15 cellular contexts compared by ENCODE assay signal in the genomic region with DNA sequence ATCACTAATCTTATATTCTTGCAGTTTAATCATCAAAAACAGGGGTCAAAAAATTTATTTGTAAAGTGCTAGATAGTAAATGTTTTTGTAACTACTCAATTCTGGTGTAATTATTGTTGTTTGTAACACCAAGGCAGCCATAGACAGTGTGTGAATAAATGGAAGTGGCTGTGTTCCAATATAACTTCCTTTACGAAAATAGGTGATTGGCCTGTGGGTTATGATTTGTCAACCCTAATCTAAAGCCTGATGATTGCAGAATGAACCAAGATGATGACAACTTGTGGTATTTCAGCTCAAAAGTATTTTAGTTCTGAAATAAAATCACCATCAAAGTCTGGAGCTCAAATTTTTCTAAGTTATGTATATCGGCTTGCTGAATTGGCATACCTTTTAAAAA. TPM values are rescaled to one million over a fixed set of nuclear protein-coding genes. Genes with fewer than 3 reads are reported as not detected.
A peak's percentile ranks its signal among the peaks of the same experiment; 100 is the strongest.
DNase-seq lines count a peak whose midpoint lies in the region; ATAC-seq, FAIRE-seq and TF ChIP-seq lines count a peak whose summit lies in the region.
"Had no signal": no experiment of that assay in that cellular context is flagged by ENCODE, and none has a peak within 500 bp of the region (broad histone marks: within the 10 kb centered on the region; RNA-seq: fewer than 3 reads in every experiment).

No MANE protein-coding gene starts in this region.

- no peaks in the 10 kb centered on the region for H3K36me3 ChIP-seq in brain microvascular endothelial cell (replicated peaks)
- H3K36me3 ChIP-seq: BLaER1 treated with 17β-estradiol and CSF1 and Interleukin-3, amounts not matched to agents 10 nM and 100 nM had no signal

- H3K4me3 ChIP-seq in brain microvascular endothelial cell (ENCODE audit: low read depth, low read length) = no peak overlapping the region
- H3K4me3 ChIP-seq: BLaER1 treated with 17β-estradiol and CSF1 and Interleukin-3, amounts not matched to agents 10 nM and 100 nM had no signal

- no peak for TF ChIP-seq CTCF in brain microvascular endothelial cell (IDR thresholded peaks at IDR 0.05; ENCODE audit: low read depth, low read length, missing control alignments)

- H3K27ac ChIP-seq in brain microvascular endothelial cell = no peak overlapping the region
- H3K27ac ChIP-seq: BLaER1 treated with 17β-estradiol and CSF1 and Interleukin-3, amounts not matched to agents 10 nM and 100 nM; HL-60 had no signal

- no peaks in the 10 kb centered on the region for H3K27me3 ChIP-seq in brain microvascular endothelial cell (replicated peaks)
- H3K27me3 ChIP-seq: BLaER1 treated with 17β-estradiol and CSF1 and Interleukin-3, amounts not matched to agents 10 nM and 100 nM had no signal

- no peak for TF ChIP-seq POLR2A in H54 (IDR thresholded peaks at IDR 0.05; ENCODE audit: low read depth, low read length)

- in situ Hi-C loops in brain microvascular endothelial cell (cut with HindIII; ENCODE audit: low pct_ligation_motif_present, low sequenced_read_pairs) (no loop called here), G401 (cut with HindIII; ENCODE audit: low sequenced_read_pairs) (no loop called here)

- DNase-seq in H54 (ENCODE audit: insufficient read length, low spot score) = no peak
- DNase-seq in NCI-H69 (lab: John Stamatoyannopoulos, UW) = peak; percentile 13
- peak; percentile 32 for DNase-seq in brain microvascular endothelial cell
- no peak for DNase-seq in frontal cortex (ENCODE audit: low spot score in 2 of 2)
- no peak for DNase-seq in G401 (ENCODE audit: low spot score)
- DNase-seq in NCI-H82 (lab: John Stamatoyannopoulos, UW) = no peak
- DNase-seq: ACHN; CD4-positive, CD25-positive, alpha-beta regulatory T cell; DMS53 had no signal

- ATAC-seq in HG03196 (IDR thresholded peaks at IDR 0.05; ENCODE audit: unreplicated experiment) (no peak), GM21717 (IDR thresholded peaks at IDR 0.05; ENCODE audit: unreplicated experiment) (no peak)
- ATAC-seq: HCT116 had no signal

- FAIRE-seq in H54 (lab: Jason Lieb, UNC) (peak; percentile 30), frontal cortex (lab: Jason Lieb, UNC) (peak; percentile 21)
- FAIRE-seq: GM19239 had no signal

RNA-seq across cellular contexts. Expression of gene ETV1, which starts 34.4 kb away (rescaled TPM):
- total RNA-seq in frontal cortex = 43.2 TPM
- total RNA-seq in G401 (2014; rRNA removed; shearing (Covaris generic)) = 4.2 and 7.2 TPM in 2 replicates

Comparison
In these comparisons a context has a peak if more than half of its experiments do, and no peak if none do; other contexts are left out.
1. DNase-seq: peak in NCI-H69 (single experiment) and brain microvascular endothelial cell (single experiment); none in H54 (single experiment), frontal cortex (0 of 2), G401 (single experiment) and NCI-H82 (single experiment).